15 cellular contexts compared by ENCODE assay signal in the genomic region with DNA sequence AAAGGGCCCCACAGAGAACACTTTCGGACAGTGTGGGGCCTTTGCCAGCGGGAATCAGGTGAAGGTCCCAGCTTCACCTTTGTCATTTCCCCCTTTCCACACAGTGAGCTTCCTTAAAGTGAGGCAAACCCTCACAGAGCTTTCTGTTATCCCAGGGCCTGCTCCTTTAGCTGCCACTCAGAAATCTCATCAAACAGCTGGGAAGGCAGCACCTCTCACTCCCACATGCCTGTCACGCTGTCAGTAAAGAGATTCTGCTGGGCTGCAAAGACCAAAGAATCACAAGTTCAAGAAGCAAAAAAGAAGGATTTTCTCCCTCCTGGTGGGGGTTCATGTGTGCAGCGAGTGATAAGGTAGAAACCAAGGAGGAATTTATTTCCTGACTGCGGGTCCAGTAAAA. TPM values are rescaled to one million over a fixed set of nuclear protein-coding genes. Genes with fewer than 3 reads are reported as not detected.
DNase-seq lines count a peak whose midpoint lies in the region; TF ChIP-seq lines count a peak whose summit lies in the region.
"Had no signal": no experiment of that assay in that cellular context is flagged by ENCODE, and none has a peak within 500 bp of the region (broad histone marks: within the 10 kb centered on the region; RNA-seq: fewer than 3 reads in every experiment).

No MANE protein-coding gene starts in this region.

- H3K79me2 ChIP-seq in neural progenitor cell (ENCODE audit: low read depth), result no peaks in the 10 kb centered on the region

- H4K20me1 ChIP-seq in neural progenitor cell (ENCODE audit: low read depth), result no peaks in the 10 kb centered on the region

- no peak overlapping the region for H3K27ac ChIP-seq in neural progenitor cell
- H3K27ac ChIP-seq in uterus, result no peak overlapping the region
- H3K27ac ChIP-seq: A549 had no signal

- no peak overlapping the region for H2AFZ ChIP-seq in neural progenitor cell (replicated peaks)

- intact Hi-C loops in uterus (cut with DNase I; ENCODE audit: low total_unique reads), result no loop called here

- peak; percentile 23 for DNase-seq in NCI-H82 (lab: John Stamatoyannopoulos, UW)
- DNase-seq in NCI-H82 treated with DMSO at 0.1 percent for 48 hours (lab: John Stamatoyannopoulos, UW; ENCODE audit: unreplicated experiment), result peak; percentile 12
- DNase-seq in left kidney (ENCODE audit: low read depth, low spot score), result peak; percentile 77
- DNase-seq in neural progenitor cell (ENCODE audit: low spot score), result no peak
- DNase-seq in uterus, result no peak
- no peak for DNase-seq in NOMO-1 treated with DMSO at 0.1 percent for 48 hours (lab: John Stamatoyannopoulos, UW; ENCODE audit: unreplicated experiment)
- DNase-seq: CD8-positive, alpha-beta T cell; COR-L47; DMS153; DMS79 treated with DMSO at 0.1 percent for 48 hours; EL had no signal

- TF ChIP-seq POLR2A in uterus (IDR thresholded peaks at IDR 0.05), result no peak

- H3K27me3 Mint-ChIP-seq in neural progenitor cell (ENCODE audit: insufficient read depth, low read depth), result peaks cover 14% of the 10 kb centered on the region

- H3K27me3 ChIP-seq in neural progenitor cell (no peaks in the 10 kb centered on the region), uterus (no peaks in the 10 kb centered on the region)

- H3K9me3 ChIP-seq in neural progenitor cell (ENCODE audit: low read depth) (no peaks in the 10 kb centered on the region), uterus (no peaks in the 10 kb centered on the region)
- H3K9me3 ChIP-seq: A549, HAP-1 had no signal

- H3K36me3 ChIP-seq in neural progenitor cell, result no peaks in the 10 kb centered on the region
- no peaks in the 10 kb centered on the region for H3K36me3 ChIP-seq in uterus
- H3K36me3 ChIP-seq: HAP-1 had no signal

- H3K4me3 Mint-ChIP-seq in neural progenitor cell, result peak overlapping the region; percentile 32
- H3K4me3 Mint-ChIP-seq: CD14-positive monocyte; CD8-positive, alpha-beta T cell had no signal

- no peak overlapping the region for H3K4me2 ChIP-seq in neural progenitor cell
- H3K4me2 ChIP-seq: A549 had no signal

- no peak overlapping the region for H3K4me3 ChIP-seq in neural progenitor cell
- no peak overlapping the region for H3K4me3 ChIP-seq in uterus
- H3K4me3 ChIP-seq: A549, HAP-1 had no signal

- no peak overlapping the region for H3K27ac Mint-ChIP-seq in neural progenitor cell
- H3K27ac Mint-ChIP-seq: CD8-positive, alpha-beta T cell had no signal

- TF ChIP-seq CTCF in neural progenitor cell (IDR thresholded peaks at IDR 0.05) (no peak), uterus (IDR thresholded peaks at IDR 0.05) (no peak)

- no peaks in the 10 kb centered on the region for H3K9me3 Mint-ChIP-seq in neural progenitor cell
- H3K9me3 Mint-ChIP-seq: CD8-positive, alpha-beta T cell had no signal

- H3K4me1 Mint-ChIP-seq in neural progenitor cell, result peaks cover 40% of the 10 kb centered on the region
- H3K4me1 Mint-ChIP-seq: CD14-positive monocyte had no signal

- no peaks in the 10 kb centered on the region for H3K36me3 Mint-ChIP-seq in neural progenitor cell

- no peak overlapping the region for H3K9ac ChIP-seq in neural progenitor cell

- H3K4me1 ChIP-seq in neural progenitor cell (peaks cover 11% of the 10 kb centered on the region), uterus (no peaks in the 10 kb centered on the region)
- H3K4me1 ChIP-seq: A549 had no signal

- H3F3A ChIP-seq in neural progenitor cell (ENCODE audit: low read depth), result peaks cover 13% of the 10 kb centered on the region

RNA-seq across cellular contexts. Expression of a gene that starts 43.9 kb away (rescaled TPM):
- total RNA-seq in neural progenitor cell (ENCODE audit: low replicate concordance), result 0.25 TPM in 1 of 2 replicates, not detected in the other
- not detected for total RNA-seq in uterus
- total RNA-seq: HT-29 had no signal

Comparison
In these comparisons a context has a peak if more than half of its experiments do, and no peak if none do; other contexts are left out.
1. DNase-seq: peak in NCI-H82 (single experiment), NCI-H82 treated with DMSO at 0.1 percent for 48 hours (single experiment) and left kidney (single experiment); none in neural progenitor cell (single experiment), uterus (0 of 2) and NOMO-1 treated with DMSO at 0.1 percent for 48 hours (single experiment).